In genomic region chr18:74493689-74494088, GRCh38 we compare ENCODE assay signal across 8 cellular contexts. TPM values are rescaled to one million over a fixed set of nuclear protein-coding genes. Genes with fewer than 3 reads are reported as not detected.
DNase-seq lines count a peak whose midpoint lies in the region; ATAC-seq and TF ChIP-seq lines count a peak whose summit lies in the region.

No MANE protein-coding gene starts in this region.

- H3K36me3 Mint-ChIP-seq in activated CD8-positive, alpha-beta T cell treated with anti-CD3 and anti-CD28 coated beads for 36 hours (ENCODE audit: low read depth), result peaks cover 9% of the 10 kb centered on the region

- peak; percentile 14 for ATAC-seq in HG02798 (IDR thresholded peaks at IDR 0.05; ENCODE audit: poor library complexity, unreplicated experiment)
- ATAC-seq in activated CD8-positive, alpha-beta T cell treated with anti-CD3 and anti-CD28 coated beads for 36 hours, result peak; percentile 21
- ATAC-seq in HG03139 (IDR thresholded peaks at IDR 0.05; ENCODE audit: unreplicated experiment), result no peak

- POLR2A ChIA-PET in activated CD8-positive, alpha-beta T cell treated with anti-CD3 and anti-CD28 coated beads for 36 hours (lab: Charles Lee), result interaction anchor here (1.4 kb wide), 1 partner anchor 94 kb away, joined by 3 read pairs; no protein-coding TSS in a partner anchor

- no peak overlapping the region for H2AFZ ChIP-seq in parathyroid adenoma

- intact Hi-C loops in activated CD8-positive, alpha-beta T cell treated with anti-CD3 and anti-CD28 coated beads for 36 hours (cut with micrococcal nuclease), result loop anchor here (1.0 to 10.0 kb wide), 3 partner anchors 101 to 296 kb away; partner anchors contain the start of gene ZNF407

- H3K9me3 ChIP-seq in parathyroid adenoma (ENCODE audit: control insufficient read depth, low read length), result no peaks in the 10 kb centered on the region

- H3K27me3 Mint-ChIP-seq in activated CD8-positive, alpha-beta T cell treated with anti-CD3 and anti-CD28 coated beads for 36 hours, result no peaks in the 10 kb centered on the region

- DNase-seq in ELR (ENCODE audit: low read depth) (peak; percentile 56), NCI-H2196 treated with DMSO at 0.1 percent for 48 hours (lab: John Stamatoyannopoulos, UW; ENCODE audit: unreplicated experiment) (peak; percentile 27), epithelial cell of proximal tubule (ENCODE audit: low read depth) (no peak), GM03348 (ENCODE audit: low spot score) (no peak)
- DNase-seq in activated CD8-positive, alpha-beta T cell treated with anti-CD3 and anti-CD28 coated beads for 36 hours, result peak; percentile 70

- H3K27me3 ChIP-seq in parathyroid adenoma (ENCODE audit: control insufficient read depth, insufficient read depth, low read length), result no peaks in the 10 kb centered on the region

- H3K4me3 ChIP-seq in epithelial cell of proximal tubule (ENCODE audit: low read depth, low read length) (no peak overlapping the region), parathyroid adenoma (ENCODE audit: low read depth, low read length) (no peak overlapping the region)

- no peak overlapping the region for H3K27ac Mint-ChIP-seq in activated CD8-positive, alpha-beta T cell treated with anti-CD3 and anti-CD28 coated beads for 36 hours

- peaks cover 23% of the 10 kb centered on the region for H3K4me1 Mint-ChIP-seq in activated CD8-positive, alpha-beta T cell treated with anti-CD3 and anti-CD28 coated beads for 36 hours (ENCODE audit: low read depth)

- H3K36me3 ChIP-seq in parathyroid adenoma (ENCODE audit: control insufficient read depth, insufficient read depth, low read length), result no peaks in the 10 kb centered on the region

- no peaks in the 10 kb centered on the region for H3K9me3 Mint-ChIP-seq in activated CD8-positive, alpha-beta T cell treated with anti-CD3 and anti-CD28 coated beads for 36 hours

- H3K4me1 ChIP-seq in parathyroid adenoma, result no peaks in the 10 kb centered on the region

- peaks cover 10% of the 10 kb centered on the region for H3K79me2 ChIP-seq in parathyroid adenoma

- TF ChIP-seq CTCF in activated CD8-positive, alpha-beta T cell treated with anti-CD3 and anti-CD28 coated beads for 36 hours (IDR thresholded peaks at IDR 0.05), result peak; percentile 68
- peak; percentile 90 for TF ChIP-seq CTCF in epithelial cell of proximal tubule (conservative IDR thresholded peaks at IDR 0.05; ENCODE audit: low read depth, low read length)
- TF ChIP-seq CTCF in parathyroid adenoma (IDR thresholded peaks at IDR 0.05), result peak; percentile 52

- H3K9ac ChIP-seq in parathyroid adenoma, result no peak overlapping the region

- no peak overlapping the region for H3K4me3 Mint-ChIP-seq in activated CD8-positive, alpha-beta T cell treated with anti-CD3 and anti-CD28 coated beads for 36 hours

- H3K4me2 ChIP-seq in parathyroid adenoma (ENCODE audit: low read length), result no peak overlapping the region

- CTCF ChIA-PET in activated CD8-positive, alpha-beta T cell treated with anti-CD3 and anti-CD28 coated beads for 36 hours (lab: Charles Lee), result interaction anchor here (0.6 to 11.5 kb wide), 39 partner anchors 9 to 411 kb away, joined by 3 to 198 read pairs (median 4); no protein-coding TSS in a partner anchor

- H3K27ac ChIP-seq in parathyroid adenoma, result no peak overlapping the region

RNA-seq across cellular contexts. Expression of gene CNDP2, which starts 2.5 kb away (rescaled TPM):
- total RNA-seq in activated CD8-positive, alpha-beta T cell treated with anti-CD3 and anti-CD28 coated beads for 36 hours, result 100 to 1,000 TPM; 121 to 136 TPM
- 171 and 198 TPM in 2 replicates for total RNA-seq in epithelial cell of proximal tubule

RNA-seq across cellular contexts. Expression of gene DIPK1C, which starts 36.6 kb away (rescaled TPM):
- not detected for total RNA-seq in activated CD8-positive, alpha-beta T cell treated with anti-CD3 and anti-CD28 coated beads for 36 hours
- not detected in 2 replicates for total RNA-seq in epithelial cell of proximal tubule

RNA-seq across cellular contexts. Expression of gene CNDP1, which starts 40.6 kb away (rescaled TPM):
- not detected for total RNA-seq in activated CD8-positive, alpha-beta T cell treated with anti-CD3 and anti-CD28 coated beads for 36 hours
- total RNA-seq in epithelial cell of proximal tubule, result not detected in 2 replicates

Comparison
In these comparisons a context has a peak if more than half of its experiments do, and no peak if none do; other contexts are left out.
1. DNase-seq: peak in ELR (single experiment), NCI-H2196 treated with DMSO at 0.1 percent for 48 hours (single experiment) and activated CD8-positive, alpha-beta T cell treated with anti-CD3 and anti-CD28 coated beads for 36 hours (single experiment); none in epithelial cell of proximal tubule (single experiment) and GM03348 (single experiment).
2. Peak in every context shown above with its lines, with median percentiles within 50 percentile points of each other: CTCF ChIP-seq.